15 cellular contexts compared by ENCODE assay signal in genomic region chr1:15245593-15246325, GRCh38. TPM values are rescaled to one million over a fixed set of nuclear protein-coding genes. Genes with fewer than 3 reads are reported as not detected.
DNase-seq lines count a peak whose midpoint lies in the region; ATAC-seq and TF ChIP-seq lines count a peak whose summit lies in the region.
"Had no signal": no experiment of that assay in that cellular context is flagged by ENCODE, and none has a peak within 500 bp of the region (broad histone marks: within the 10 kb centered on the region; RNA-seq: fewer than 3 reads in every experiment).

No MANE protein-coding gene starts in this region.

- peak; percentile 25 for ATAC-seq in IMR-90 (ENCODE audit: low read depth)
- peak; percentile 20 for ATAC-seq in mucosa of descending colon
- ATAC-seq in GM21526 (IDR thresholded peaks at IDR 0.05; ENCODE audit: low FRiP score, unreplicated experiment), result no peak
- ATAC-seq in GM21360 (IDR thresholded peaks at IDR 0.05; ENCODE audit: unreplicated experiment), result no peak
- ATAC-seq: activated CD8-positive, alpha-beta T cell treated with anti-CD3 and anti-CD28 coated beads, Interleukin-2, amount 10 ng/mL, durations not matched to agents 7 days and 5 days had no signal

- no peak for TF ChIP-seq RAD21 in IMR-90 (IDR thresholded peaks at IDR 0.05; ENCODE audit: low read length)

- intact Hi-C loops in IMR-90 (cut with micrococcal nuclease) (loop anchor here (5.0 kb wide), 1 partner anchor 33 kb away; no protein-coding TSS in a partner anchor), mucosa of descending colon (cut with DNase I, micrococcal nuclease) (no loop called here)

- no peak overlapping the region for H3K23ac ChIP-seq in IMR-90 (ENCODE audit: low read depth, low read length)

- 14% methylated on average over 1 of the region's 10 CpGs; no CpG with 5 or more reads in 1 of the 2 experiments for WGBS in IMR-90 (ENCODE audit: extremely low coverage in 2 of 2, insufficient read length in 1 of 2), 2 experiments

- H3K14ac ChIP-seq in IMR-90 (replicated peaks; ENCODE audit: low read depth, low read length), result no peak overlapping the region

- no peak overlapping the region for H2BK20ac ChIP-seq in IMR-90 (ENCODE audit: low read depth, low read length)

- dilution Hi-C loops in IMR-90 (cut with HindIII; ENCODE audit: low sequenced_read_pairs, unreplicated experiment), result no loop called here

- DNase-seq in Ammon's horn (ENCODE audit: low spot score), result peak; percentile 38
- peak; percentile 44 for DNase-seq in IMR-90
- DNase-seq in choroid plexus epithelial cell (ENCODE audit: low read depth), result peak; percentile 41
- DNase-seq in mucosa of descending colon, result no peak
- no peak for DNase-seq in cerebellar cortex (ENCODE audit: low spot score)
- DNase-seq in activated CD8-positive, alpha-beta memory T cell treated with anti-CD3 and anti-CD28 coated beads, Interleukin-2, amount 50 U/mL, for 4 hours, result no peak
- DNase-seq: activated CD8-positive, alpha-beta T cell treated with anti-CD3 and anti-CD28 coated beads, Interleukin-2, amount 10 ng/mL, durations not matched to agents 7 days and 5 days; CD4-positive, alpha-beta memory T cell; heart right ventricle; naive B cell; NCI-H1930; stimulated activated CD4-positive, alpha-beta T cell treated with anti-CD3 and anti-CD28 coated beads, Interleukin-4, amount 100 ng/mL, for 1 hour had no signal

- TF ChIP-seq CTCF in IMR-90 (conservative IDR thresholded peaks at IDR 0.05; ENCODE audit: low read depth, low read length), result no peak
- no peak for TF ChIP-seq CTCF in choroid plexus epithelial cell (conservative IDR thresholded peaks at IDR 0.05; ENCODE audit: low read depth, low read length)
- TF ChIP-seq CTCF in mucosa of descending colon (IDR thresholded peaks at IDR 0.05), result no peak

- CTCF ChIA-PET in IMR-90 (lab: Yijun Ruan, JAX), result no interaction called here

- H3K27ac ChIP-seq in IMR-90 (ENCODE audit: insufficient read depth, low read length), result peak overlapping the region; percentile 63; the same call in 1 of the 2 replicates

- H3K27me3 ChIP-seq in IMR-90 (ENCODE audit: control insufficient read depth, insufficient read depth, low read length), result peaks cover 17% of the 10 kb centered on the region

- H4K91ac ChIP-seq in IMR-90 (ENCODE audit: insufficient read depth, low read depth, low read length), result no peak overlapping the region

- H4K20me1 ChIP-seq in IMR-90 (ENCODE audit: insufficient read depth, low read length), result no peaks in the 10 kb centered on the region

- no peak overlapping the region for H2BK15ac ChIP-seq in IMR-90 (ENCODE audit: low read depth, low read length)

- no peak overlapping the region; the same call in 1 of the 2 replicates for H4K5ac ChIP-seq in IMR-90 (ENCODE audit: low read depth, low read length)

- no TSS peak for BruUV-seq in IMR-90 (replicated peaks; lab: Mats Ljungman, UMichigan)

- no peak overlapping the region for H2AFZ ChIP-seq in IMR-90 (replicated peaks; ENCODE audit: low read length, poor library complexity)

- H3K4me2 ChIP-seq in IMR-90 (ENCODE audit: low read depth, low read length), result no peak overlapping the region

- H3K56ac ChIP-seq in IMR-90 (ENCODE audit: extremely low read depth, insufficient read depth, low read length), result no peak overlapping the region

- no peak overlapping the region for H3K9ac ChIP-seq in IMR-90 (ENCODE audit: low read depth, low read length)

- in situ Hi-C loops in IMR-90 (cut with MboI; ENCODE audit: low sequenced_read_pairs), result no loop called here

- no peak overlapping the region; the same call in 1 of the 2 replicates for H3K18ac ChIP-seq in IMR-90 (ENCODE audit: low read depth, low read length)

- H2BK120ac ChIP-seq in IMR-90 (ENCODE audit: low read depth, low read length), result no peak overlapping the region

- POLR2A ChIA-PET in IMR-90 (lab: Charles Lee; ENCODE audit: unreplicated experiment), result no interaction called here

- no peak overlapping the region for H3K4ac ChIP-seq in IMR-90 (ENCODE audit: low read depth, low read length)

- H3K9me1 ChIP-seq in IMR-90 (ENCODE audit: insufficient read depth, low read length), result no peaks in the 10 kb centered on the region

- no peak for TF ChIP-seq POLR2A in IMR-90 (IDR thresholded peaks at IDR 0.05; ENCODE audit: low read depth, low read length)

- H3K36me3 ChIP-seq in IMR-90 (ENCODE audit: control insufficient read depth, insufficient read depth, low read length), result no peaks in the 10 kb centered on the region
- no peaks in the 10 kb centered on the region for H3K36me3 ChIP-seq in mucosa of descending colon (ENCODE audit: low read depth)
- H3K36me3 ChIP-seq: HAP-1, heart right ventricle had no signal

- H2AK5ac ChIP-seq in IMR-90 (ENCODE audit: low read depth, low read length), result no peak overlapping the region

- H3K4me3 ChIP-seq in IMR-90 (ENCODE audit: insufficient read depth, low read depth, low read length) (no peak overlapping the region), choroid plexus epithelial cell (ENCODE audit: low read depth, low read length) (no peak overlapping the region), mucosa of descending colon (no peak overlapping the region)
- H3K4me3 ChIP-seq: HAP-1, heart right ventricle had no signal

- H2BK5ac ChIP-seq in IMR-90 (ENCODE audit: low read depth, low read length, poor library complexity, severe bottlenecking), result no peak overlapping the region

- no peak overlapping the region for H4K8ac ChIP-seq in IMR-90 (ENCODE audit: low read depth in 2 of 2, low read length in 2 of 2)

- H3K9me3 ChIP-seq in IMR-90 (ENCODE audit: control insufficient read depth, insufficient read depth, low read length) (no peaks in the 10 kb centered on the region), mucosa of descending colon (no peaks in the 10 kb centered on the region)
- H3K9me3 ChIP-seq: HAP-1, heart right ventricle had no signal

- no peaks in the 10 kb centered on the region for H3K79me1 ChIP-seq in IMR-90 (ENCODE audit: low read depth in 1 of 2, low read length in 2 of 2)

- no peak overlapping the region for H2AK9ac ChIP-seq in IMR-90 (replicated peaks; ENCODE audit: low read depth, low read length, poor library complexity)

- H3K4me1 ChIP-seq in IMR-90 (ENCODE audit: control insufficient read depth, insufficient read depth, low read length), result peaks cover 8% of the 10 kb centered on the region; the same call in 1 of the 2 replicates
- peaks cover 7% of the 10 kb centered on the region for H3K4me1 ChIP-seq in mucosa of descending colon (ENCODE audit: low read depth)
- H3K4me1 ChIP-seq: HAP-1 had no signal

TF ChIP-seq in IMR-90, 13 proteins besides CTCF, POLR2A, EP300 and RAD21:
- TF ChIP-seq USF2 (IDR thresholded peaks at IDR 0.05; ENCODE audit: low read depth, low read length) (no peak), CHD1 (IDR thresholded peaks at IDR 0.05; ENCODE audit: low read depth, low read length) (no peak), RCOR1 (IDR thresholded peaks at IDR 0.05; ENCODE audit: insufficient replicate concordance, low read length) (no peak), MXI1 (IDR thresholded peaks at IDR 0.05; ENCODE audit: borderline replicate concordance, low read depth, low read length) (no peak), FOS (IDR thresholded peaks at IDR 0.05; ENCODE audit: low read depth, low read length) (no peak), MAFK (IDR thresholded peaks at IDR 0.05; ENCODE audit: low read depth, low read length) (no peak)

RNA-seq across cellular contexts. Expression of gene FHAD1, which starts 1.3 kb away (rescaled TPM):
- total RNA-seq in IMR-90 (2012; rRNA removed), result not detected in 2 replicates
- polyA plus RNA-seq in IMR-90 (2012; rRNA removed), result not detected in 2 replicates
- 0.01 and 0.04 TPM in 2 replicates for polyA plus RNA-seq in IMR-90 (2012; cell fraction: cytosol; rRNA removed)
- polyA plus RNA-seq in IMR-90 (2012; cell fraction: nucleus; rRNA removed; ENCODE audit: low replicate concordance), result 0.04 and 0.13 TPM in 2 replicates
- 1 to 10 TPM in 1 of 3 donors, under 1 TPM in 2; 0.89 to 1.9 (median 0.99) TPM for total RNA-seq in mucosa of descending colon
- total RNA-seq: CD4-positive, alpha-beta memory T cell had no signal

Comparison
In these comparisons a context has a peak if more than half of its experiments do, and no peak if none do; other contexts are left out.
1. DNase-seq: peak in Ammon's horn (single experiment), IMR-90 (single experiment) and choroid plexus epithelial cell (single experiment); none in mucosa of descending colon (0 of 3), cerebellar cortex (single experiment) and activated CD8-positive, alpha-beta memory T cell treated with anti-CD3 and anti-CD28 coated beads, Interleukin-2, amount 50 U/mL, for 4 hours (single experiment).
2. ATAC-seq: peak in IMR-90 (single experiment) and mucosa of descending colon (single experiment); none in GM21526 (single experiment) and GM21360 (single experiment).